Comparison of ENCODE assay signal across 15 cellular contexts in genomic region chr13:75452564-75452963, GRCh38. TPM values are rescaled to one million over a fixed set of nuclear protein-coding genes. Genes with fewer than 3 reads are reported as not detected.
DNase-seq lines count a peak whose midpoint lies in the region; ATAC-seq, FAIRE-seq and TF ChIP-seq lines count a peak whose summit lies in the region.
"Had no signal": no experiment of that assay in that cellular context is flagged by ENCODE, and none has a peak within 500 bp of the region (broad histone marks: within the 10 kb centered on the region; RNA-seq: fewer than 3 reads in every experiment).

No MANE protein-coding gene starts in this region.

- ATAC-seq in left cardiac atrium, result peak; percentile 16 to 41
- ATAC-seq in activated T-helper 17 cell treated with anti-CD3 and anti-CD28 coated beads, Interleukin-2, amount 50 U/mL, for 72 hours (replicated peaks), result no peak
- ATAC-seq in WTC11, result no peak
- no peak for ATAC-seq in GM18502 (IDR thresholded peaks at IDR 0.05; ENCODE audit: poor library complexity, unreplicated experiment)

- FAIRE-seq in GM12891 (lab: Jason Lieb, UNC), result peak; percentile 40
- FAIRE-seq: TTC549, urothelium cell line had no signal

- POLR2A ChIA-PET in WTC11 (lab: Charles Lee), result no interaction called here

- no peaks in the 10 kb centered on the region for H3K36me3 ChIP-seq in trophoblast cell (ENCODE audit: control insufficient read depth in 1 of 2, insufficient read depth in 2 of 2, low read length in 2 of 2)
- H3K36me3 ChIP-seq: BE2C, ovary had no signal

- TF ChIP-seq CTCF in astrocyte of the cerebellum (IDR thresholded peaks at IDR 0.05; ENCODE audit: low read depth, low read length, missing control alignments), result no peak
- TF ChIP-seq CTCF in WTC11 (IDR thresholded peaks at IDR 0.05), result no peak

- no peak overlapping the region for H3K14ac ChIP-seq in trophoblast cell (ENCODE audit: low read length)

- intact Hi-C loops in left cardiac atrium (cut with DNase I), result no loop called here

- H4K12ac ChIP-seq in trophoblast cell (ENCODE audit: low read depth, low read length), result no peak overlapping the region

- H2AK5ac ChIP-seq in trophoblast cell (ENCODE audit: low read length), result no peak overlapping the region

- no peak for TF ChIP-seq POLR2A in GM12891 (IDR thresholded peaks at IDR 0.05; ENCODE audit: low read depth, low read length)

- H4K8ac ChIP-seq in trophoblast cell (ENCODE audit: low read depth, low read length), result no peak overlapping the region

- H3K27ac ChIP-seq in trophoblast cell (ENCODE audit: low read depth, low read length), result no peak overlapping the region
- H3K27ac ChIP-seq: ovary had no signal

- no peak overlapping the region for H3K4ac ChIP-seq in trophoblast cell (ENCODE audit: low read depth, low read length)

- H3K4me1 ChIP-seq in trophoblast cell (ENCODE audit: control insufficient read depth in 1 of 2, insufficient read depth in 2 of 2, low read length in 2 of 2), result no peaks in the 10 kb centered on the region

- H2AFZ ChIP-seq in trophoblast cell (ENCODE audit: insufficient read depth, low read length, poor library complexity), result no peak overlapping the region

- DNase-seq in GM12891 (ENCODE audit: insufficient read length, low spot score) (no peak), astrocyte of the cerebellum (ENCODE audit: low read depth) (peak; percentile 27), left cardiac atrium (no peak), trophoblast cell (peak; percentile 18 to 66), WTC11 (ENCODE audit: low spot score) (no peak), NCI-H1694 treated with DMSO at 0.1 percent for 48 hours (lab: John Stamatoyannopoulos, UW) (no peak)
- DNase-seq: activated CD8-positive, alpha-beta memory T cell treated with anti-CD3 and anti-CD28 coated beads for 24 hours; BE2C; DMS79; ovary; stimulated activated CD4-positive, alpha-beta T cell treated with anti-CD3 and anti-CD28 coated beads, Interleukin-2, amount 100 ng/mL, for 24 hours had no signal

- no peaks in the 10 kb centered on the region for H3K9me3 ChIP-seq in trophoblast cell (ENCODE audit: insufficient read depth, low read depth, low read length)
- H3K9me3 ChIP-seq: BE2C, ovary had no signal

- no peak overlapping the region for H2BK120ac ChIP-seq in trophoblast cell (ENCODE audit: insufficient read depth, low read length, poor library complexity)

- no peaks in the 10 kb centered on the region for H3K27me3 ChIP-seq in trophoblast cell (ENCODE audit: insufficient read depth, low read length)
- H3K27me3 ChIP-seq: BE2C, ovary had no signal

- no peak overlapping the region for H3K23ac ChIP-seq in trophoblast cell (ENCODE audit: low read length)

- no peak overlapping the region for H3K18ac ChIP-seq in trophoblast cell (ENCODE audit: low read length)

- no peak overlapping the region for H2BK12ac ChIP-seq in trophoblast cell (ENCODE audit: low read length)

- H3K4me1 Mint-ChIP-seq in activated T-helper 17 cell treated with anti-CD3 and anti-CD28 coated beads, Interleukin-2, amount 50 U/mL, for 72 hours, result no peaks in the 10 kb centered on the region
- H3K4me1 Mint-ChIP-seq in WTC11, result peaks cover 26% of the 10 kb centered on the region

- H3K9me3 Mint-ChIP-seq in activated T-helper 17 cell treated with anti-CD3 and anti-CD28 coated beads, Interleukin-2, amount 50 U/mL, for 72 hours, result no peaks in the 10 kb centered on the region
- H3K9me3 Mint-ChIP-seq in WTC11, result peaks cover 9% of the 10 kb centered on the region; the same call in 1 of the 2 replicates

- no peak overlapping the region for H3K9ac ChIP-seq in trophoblast cell (ENCODE audit: low read length)

- H3K36me3 Mint-ChIP-seq in activated T-helper 17 cell treated with anti-CD3 and anti-CD28 coated beads, Interleukin-2, amount 50 U/mL, for 72 hours (ENCODE audit: low read depth), result no peaks in the 10 kb centered on the region
- H3K36me3 Mint-ChIP-seq in WTC11, result peaks cover 16% of the 10 kb centered on the region

- CTCF ChIA-PET in WTC11 (lab: Charles Lee), result interaction anchor here (0.6 kb wide), 1 partner anchor 342 kb away, joined by 4 read pairs; no protein-coding TSS in a partner anchor

- H3K4me3 Mint-ChIP-seq in activated T-helper 17 cell treated with anti-CD3 and anti-CD28 coated beads, Interleukin-2, amount 50 U/mL, for 72 hours, result no peak overlapping the region
- H3K4me3 Mint-ChIP-seq in WTC11, result no peak overlapping the region

- no peaks in the 10 kb centered on the region for H3K79me1 ChIP-seq in trophoblast cell (ENCODE audit: low read length)

- H4K91ac ChIP-seq in trophoblast cell (ENCODE audit: low read depth, low read length), result no peak overlapping the region

- H3K4me2 ChIP-seq in trophoblast cell (ENCODE audit: low read length), result no peak overlapping the region

- H2BK5ac ChIP-seq in trophoblast cell (ENCODE audit: low read depth, low read length, poor library complexity), result no peak overlapping the region

- peaks cover 15% of the 10 kb centered on the region for H3K27me3 Mint-ChIP-seq in activated T-helper 17 cell treated with anti-CD3 and anti-CD28 coated beads, Interleukin-2, amount 50 U/mL, for 72 hours
- H3K27me3 Mint-ChIP-seq in WTC11 (ENCODE audit: low read depth), result no peaks in the 10 kb centered on the region

- no CpG with 5 or more reads among the region's 8 CpGs for WGBS in trophoblast cell (ENCODE audit: extremely low coverage, insufficient coverage, insufficient read length)

- no peak overlapping the region for H3K4me3 ChIP-seq in astrocyte of the cerebellum (ENCODE audit: low read depth, low read length)
- no peak overlapping the region for H3K4me3 ChIP-seq in trophoblast cell (ENCODE audit: low read depth, low read length)
- H3K4me3 ChIP-seq: ovary had no signal

- no peaks in the 10 kb centered on the region for H3K79me2 ChIP-seq in trophoblast cell (ENCODE audit: control insufficient read depth, insufficient read depth, low read length, poor library complexity)

- in situ Hi-C loops in astrocyte of the cerebellum (cut with HindIII; ENCODE audit: low sequenced_read_pairs), result no loop called here

- H3K27ac Mint-ChIP-seq in activated T-helper 17 cell treated with anti-CD3 and anti-CD28 coated beads, Interleukin-2, amount 50 U/mL, for 72 hours, result no peak overlapping the region
- H3K27ac Mint-ChIP-seq in WTC11, result no peak overlapping the region

TF ChIP-seq in GM12891, 5 proteins besides CTCF, POLR2A, EP300 and RAD21:
- no peak for TF ChIP-seq PAX5 (IDR thresholded peaks at IDR 0.05; ENCODE audit: insufficient read depth, low read length, severe bottlenecking)
- TF ChIP-seq POU2F2 (IDR thresholded peaks at IDR 0.05; ENCODE audit: low read depth, low read length), result no peak
- TF ChIP-seq POLR2AphosphoS5 (IDR thresholded peaks at IDR 0.05; ENCODE audit: low read depth, low read length), result no peak
- TF ChIP-seq SPI1 (IDR thresholded peaks at IDR 0.05; ENCODE audit: low read depth, low read length), result no peak

TF ChIP-seq in WTC11, 78 proteins besides CTCF, POLR2A, EP300 and RAD21 (continues in another document):
- TF ChIP-seq FOXP4 (CRISPR knock-in tag; IDR thresholded peaks at IDR 0.05), result no peak
- TF ChIP-seq ZSCAN18 (CRISPR knock-in tag; IDR thresholded peaks at IDR 0.05), result no peak
- no peak for TF ChIP-seq MXD4 (CRISPR knock-in tag; IDR thresholded peaks at IDR 0.05; ENCODE audit: borderline replicate concordance)
- TF ChIP-seq HMGXB4 (CRISPR knock-in tag; IDR thresholded peaks at IDR 0.05), result no peak
- TF ChIP-seq ZNF317 (CRISPR knock-in tag; IDR thresholded peaks at IDR 0.05; ENCODE audit: borderline replicate concordance, low read depth), result no peak
- no peak for TF ChIP-seq NR1H2 (CRISPR knock-in tag; IDR thresholded peaks at IDR 0.05)

RNA-seq across cellular contexts. Expression of gene TBC1D4, which starts 29.4 kb away (rescaled TPM):
- 10.0 TPM for polyA plus RNA-seq in GM12891 (2012; ENCODE audit: low read depth, missing spikeins)
- total RNA-seq in left cardiac atrium (10 to 100 TPM; 47.7 to 54.2 TPM), WTC11 (2021) (30.1 to 37.1 TPM (median 30.4 TPM) in 3 replicates)
- polyA plus RNA-seq in trophoblast cell (2013), result 4.1 and 4.4 TPM in 2 replicates
- total RNA-seq in activated T-helper 17 cell treated with anti-CD3 and anti-CD28 coated beads, Interleukin-2, amount 50 U/mL, for 72 hours, result 10 to 100 TPM; 14.7 to 23.7 TPM

Comparison
In these comparisons a context has a peak if more than half of its experiments do, and no peak if none do; other contexts are left out.
1. DNase-seq: peak in astrocyte of the cerebellum (single experiment) and trophoblast cell (2 of 2); none in GM12891 (single experiment), left cardiac atrium (single experiment), WTC11 (single experiment) and NCI-H1694 treated with DMSO at 0.1 percent for 48 hours (single experiment).
2. ATAC-seq: peak in left cardiac atrium (2 of 2); none in activated T-helper 17 cell treated with anti-CD3 and anti-CD28 coated beads, Interleukin-2, amount 50 U/mL, for 72 hours (single experiment), WTC11 (single experiment) and GM18502 (single experiment).